In the genomic region with DNA sequence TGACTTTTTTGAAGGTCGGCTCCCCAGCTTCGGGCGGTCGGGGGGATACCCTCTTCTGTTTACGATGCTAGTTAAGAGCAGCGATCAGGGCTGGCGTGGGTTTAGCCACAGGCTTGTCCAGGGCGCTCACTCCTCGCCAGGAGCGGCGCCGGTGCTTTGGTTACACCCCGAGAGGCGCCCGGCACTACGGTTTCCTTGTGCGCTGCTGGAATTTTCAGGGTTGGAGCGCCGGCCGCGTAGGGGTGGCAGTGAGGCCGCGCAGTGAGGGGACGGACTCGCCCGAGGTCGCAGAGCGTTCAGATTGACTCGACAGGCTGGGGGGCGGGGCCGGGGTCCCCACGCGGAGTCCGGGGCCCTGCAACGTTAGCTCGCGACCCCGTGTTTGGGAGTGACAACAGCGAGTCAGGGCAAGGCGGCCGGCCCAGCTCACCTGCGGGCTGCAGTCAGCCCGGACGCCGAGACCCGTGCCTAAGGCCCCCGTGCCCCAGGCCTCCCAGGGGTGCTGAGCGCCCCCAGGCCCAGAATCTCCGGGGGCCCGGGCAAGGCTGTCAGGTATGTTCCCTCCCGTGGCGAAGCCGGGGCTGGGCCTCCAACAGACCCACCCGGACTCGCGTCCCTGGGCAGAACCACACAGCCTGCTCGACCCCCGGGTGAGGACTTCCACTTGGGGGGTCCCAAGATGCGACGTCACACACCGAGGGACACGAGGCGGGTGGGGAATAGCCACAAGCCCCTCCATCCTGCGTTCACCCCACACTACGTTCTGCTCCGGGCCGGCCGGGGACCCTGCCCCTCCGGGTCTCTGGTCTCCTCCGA, we compare ENCODE assay signal across 2 cellular contexts.
TF ChIP-seq lines count a peak whose summit lies in the region.

No MANE protein-coding gene starts in this region.

TF ChIP-seq in SK-N-SH, 30 proteins besides CTCF, POLR2A, EP300 and RAD21 (continued from another document):
- no peak for TF ChIP-seq RCOR1 (IDR thresholded peaks at IDR 0.05; ENCODE audit: low read length)
- no peak for TF ChIP-seq FOXM1 (IDR thresholded peaks at IDR 0.05; ENCODE audit: low read depth)
- no peak for TF ChIP-seq TEAD4 (IDR thresholded peaks at IDR 0.05; ENCODE audit: borderline replicate concordance, insufficient read depth)
- TF ChIP-seq, protein P1, sequence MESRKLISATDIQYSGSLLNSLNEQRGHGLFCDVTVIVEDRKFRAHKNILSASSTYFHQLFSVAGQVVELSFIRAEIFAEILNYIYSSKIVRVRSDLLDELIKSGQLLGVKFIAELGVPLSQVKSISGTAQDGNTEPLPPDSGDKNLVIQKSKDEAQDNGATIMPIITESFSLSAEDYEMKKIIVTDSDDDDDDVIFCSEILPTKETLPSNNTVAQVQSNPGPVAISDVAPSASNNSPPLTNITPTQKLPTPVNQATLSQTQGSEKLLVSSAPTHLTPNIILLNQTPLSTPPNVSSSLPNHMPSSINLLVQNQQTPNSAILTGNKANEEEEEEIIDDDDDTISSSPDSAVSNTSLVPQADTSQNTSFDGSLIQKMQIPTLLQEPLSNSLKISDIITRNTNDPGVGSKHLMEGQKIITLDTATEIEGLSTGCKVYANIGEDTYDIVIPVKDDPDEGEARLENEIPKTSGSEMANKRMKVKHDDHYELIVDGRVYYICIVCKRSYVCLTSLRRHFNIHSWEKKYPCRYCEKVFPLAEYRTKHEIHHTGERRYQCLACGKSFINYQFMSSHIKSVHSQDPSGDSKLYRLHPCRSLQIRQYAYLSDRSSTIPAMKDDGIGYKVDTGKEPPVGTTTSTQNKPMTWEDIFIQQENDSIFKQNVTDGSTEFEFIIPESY (IDR thresholded peaks at IDR 0.05; ENCODE audit: borderline replicate concordance, low read depth), result no peak
- TF ChIP-seq, protein P2, sequence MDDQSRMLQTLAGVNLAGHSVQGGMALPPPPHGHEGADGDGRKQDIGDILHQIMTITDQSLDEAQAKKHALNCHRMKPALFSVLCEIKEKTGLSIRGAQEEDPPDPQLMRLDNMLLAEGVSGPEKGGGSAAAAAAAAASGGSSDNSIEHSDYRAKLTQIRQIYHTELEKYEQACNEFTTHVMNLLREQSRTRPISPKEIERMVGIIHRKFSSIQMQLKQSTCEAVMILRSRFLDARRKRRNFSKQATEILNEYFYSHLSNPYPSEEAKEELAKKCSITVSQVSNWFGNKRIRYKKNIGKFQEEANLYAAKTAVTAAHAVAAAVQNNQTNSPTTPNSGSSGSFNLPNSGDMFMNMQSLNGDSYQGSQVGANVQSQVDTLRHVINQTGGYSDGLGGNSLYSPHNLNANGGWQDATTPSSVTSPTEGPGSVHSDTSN (IDR thresholded peaks at IDR 0.05), result no peak
- TF ChIP-seq RFX5 (IDR thresholded peaks at IDR 0.05; ENCODE audit: low read length), result no peak
- TF ChIP-seq TCF12 (IDR thresholded peaks at IDR 0.05), result no peak
- TF ChIP-seq EZH2phosphoT487 (IDR thresholded peaks at IDR 0.05; ENCODE audit: borderline replicate concordance, low read depth), result no peak
- no peak for TF ChIP-seq SMC3 (IDR thresholded peaks at IDR 0.05; ENCODE audit: low read depth, low read length)
- no peak for TF ChIP-seq FOXJ3 (CRISPR knock-in tag; IDR thresholded peaks at IDR 0.05)
- TF ChIP-seq YY1 (IDR thresholded peaks at IDR 0.05; ENCODE audit: low read depth), result no peak
- TF ChIP-seq GABPA (IDR thresholded peaks at IDR 0.05; ENCODE audit: low read depth), result no peak

TF ChIP-seq in SK-N-SH treated with all-trans-retinoic acid at 6 μM for 48 hours, 23 proteins besides CTCF, POLR2A, EP300 and RAD21 (continued from another document):
- TF ChIP-seq, protein P3, sequence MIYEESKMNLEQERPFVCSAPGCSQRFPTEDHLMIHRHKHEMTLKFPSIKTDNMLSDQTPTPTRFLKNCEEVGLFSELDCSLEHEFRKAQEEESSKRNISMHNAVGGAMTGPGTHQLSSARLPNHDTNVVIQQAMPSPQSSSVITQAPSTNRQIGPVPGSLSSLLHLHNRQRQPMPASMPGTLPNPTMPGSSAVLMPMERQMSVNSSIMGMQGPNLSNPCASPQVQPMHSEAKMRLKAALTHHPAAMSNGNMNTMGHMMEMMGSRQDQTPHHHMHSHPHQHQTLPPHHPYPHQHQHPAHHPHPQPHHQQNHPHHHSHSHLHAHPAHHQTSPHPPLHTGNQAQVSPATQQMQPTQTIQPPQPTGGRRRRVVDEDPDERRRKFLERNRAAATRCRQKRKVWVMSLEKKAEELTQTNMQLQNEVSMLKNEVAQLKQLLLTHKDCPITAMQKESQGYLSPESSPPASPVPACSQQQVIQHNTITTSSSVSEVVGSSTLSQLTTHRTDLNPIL (CRISPR knock-in tag; IDR thresholded peaks at IDR 0.05; ENCODE audit: low read depth), result no peak
- TF ChIP-seq CSDC2 (CRISPR knock-in tag; IDR thresholded peaks at IDR 0.05), result no peak
- no peak for TF ChIP-seq ZC3H10 (CRISPR knock-in tag; IDR thresholded peaks at IDR 0.05)
